Comparison of ENCODE assay signal across 5 cellular contexts in the genomic region with DNA sequence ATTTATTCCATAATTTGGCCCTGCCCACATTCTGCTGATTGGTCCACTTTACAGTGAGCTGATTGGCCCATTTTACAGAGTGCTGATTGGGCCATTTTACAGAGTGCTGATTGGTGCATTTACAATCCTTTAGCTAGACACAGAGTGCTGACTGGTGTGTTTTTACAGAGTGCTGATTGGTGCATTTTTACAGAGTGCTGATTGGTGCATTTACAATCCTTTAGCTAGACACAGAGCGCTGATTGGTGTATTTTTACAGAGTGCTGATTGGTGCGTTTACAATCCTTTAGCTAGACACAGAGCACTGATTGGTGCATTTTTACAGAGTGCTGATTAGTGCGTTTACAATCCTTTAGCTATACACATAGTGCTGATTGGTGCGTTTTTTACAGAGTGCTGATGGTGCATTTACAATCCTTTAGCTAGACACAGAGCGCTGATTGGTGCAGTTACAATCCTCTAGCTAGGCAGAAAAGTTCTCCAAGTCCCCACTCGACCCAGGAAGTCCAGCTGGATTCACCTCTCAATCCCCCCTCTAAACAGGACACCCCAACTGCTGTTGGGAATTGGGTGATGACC. TPM values are rescaled to one million over a fixed set of nuclear protein-coding genes. Genes with fewer than 3 reads are reported as not detected.
DNase-seq lines count a peak whose midpoint lies in the region; ATAC-seq, FAIRE-seq and TF ChIP-seq lines count a peak whose summit lies in the region.
"Not testable (repeated sequence)": the region's sequence is repeated elsewhere in the genome, so short reads cannot be mapped to it uniquely, and the experiment has no call there.

No MANE protein-coding gene starts in this region.

- ATAC-seq in HCT116, HepG2: not testable (repeated sequence)

- H3K36me3 ChIP-seq in HCT116 (ENCODE audit: control insufficient read depth in 1 of 2, insufficient read depth in 2 of 2, low read length in 2 of 2); HepG2 (replicated peaks in 1 of 2; ENCODE audit: control insufficient read depth in 1 of 2, insufficient read depth in 2 of 2, low read length in 2 of 2); suprapubic skin: not testable (repeated sequence)

- not testable (repeated sequence) for H3K9ac ChIP-seq in HCT116 (ENCODE audit: low read length); HepG2 (ENCODE audit: insufficient read depth, low read depth, low read length)

- RAD21 ChIA-PET in HCT116 (lab: Charles Lee; ENCODE audit: low non-redundant PET in 1 of 2, low total read pairs in 2 of 2, uncharacterized antibody in 2 of 2, unreplicated experiment in 2 of 2) = not testable (repeated sequence)

- intact Hi-C loops in HCT116 (cut with micrococcal nuclease); HepG2 (cut with micrococcal nuclease; ENCODE audit: unreplicated experiment): not testable (repeated sequence)

- not testable (repeated sequence) for TF ChIP-seq CTCF in HCT116 (IDR thresholded peaks at IDR 0.05 in 2 of 3, conservative IDR thresholded peaks at IDR 0.05 in 1 of 3; ENCODE audit: borderline replicate concordance in 1 of 3, insufficient read depth in 1 of 3, low read depth in 2 of 3, low read length in 2 of 3); RWPE1 (conservative IDR thresholded peaks at IDR 0.05; ENCODE audit: low read depth); HepG2 (CRISPR knock-in tag; IDR thresholded peaks at IDR 0.05); suprapubic skin (IDR thresholded peaks at IDR 0.05)

- not testable (repeated sequence) for TF ChIP-seq POLR2A in HCT116 (IDR thresholded peaks at IDR 0.05; ENCODE audit: borderline replicate concordance, extremely low read depth, insufficient read depth, insufficient read length); HepG2 (IDR thresholded peaks at IDR 0.05; ENCODE audit: insufficient read depth in 1 of 2, low read depth in 2 of 2, low read length in 2 of 2); suprapubic skin (IDR thresholded peaks at IDR 0.05)

- not testable (repeated sequence) for BruUV-seq in HCT116 (replicated peaks; lab: Mats Ljungman, UMichigan); HepG2 (replicated peaks; lab: Mats Ljungman, UMichigan)

- CTCF ChIA-PET in HCT116 (lab: Charles Lee) = interaction anchor here (1.7 kb wide), 1 partner anchor 50 kb away, joined by 3 read pairs; no protein-coding TSS in a partner anchor
- CTCF ChIA-PET in RWPE1 (lab: Yijun Ruan, JAX) = interaction anchor here (0.7 kb wide), 1 partner anchor 24 kb away, joined by 3 read pairs; no protein-coding TSS in a partner anchor
- CTCF ChIA-PET in HepG2 (lab: Yijun Ruan, JAX; ENCODE audit: low intra/inter-chr PET ratio, low total read pairs) = not testable (repeated sequence)

- in situ Hi-C loops in HepG2 (cut with HindIII; ENCODE audit: extremely low pct_ligation_motif_present, low pct_unique_long_range_greater_than_20kb) = not testable (repeated sequence)

- 72% methylated on average over 6 of the region's 6 CpGs for WGBS in HepG2 (ENCODE audit: low lambda C conversion rate)
- 91% methylated on average over 6 of the region's 6 CpGs for WGBS in suprapubic skin

- H3K4me1 ChIP-seq in HCT116 (ENCODE audit: control insufficient read depth in 1 of 2, insufficient read depth in 2 of 2, low read length in 2 of 2) (peaks cover 14 to 17% of the 10 kb centered on the region in 2 experiments; a peak in 3 of 4 replicates), HepG2 (ENCODE audit: insufficient read depth, low read length) (peaks cover 17% of the 10 kb centered on the region), suprapubic skin (peaks cover 43% of the 10 kb centered on the region)

- DNase-seq in HCT116 (ENCODE audit: low read depth, low spot score); RWPE1 (ENCODE audit: low spot score); epithelial cell of prostate (ENCODE audit: low read depth, low spot score); HepG2 (ENCODE audit: low spot score); suprapubic skin (ENCODE audit: low spot score in 2 of 2): not testable (repeated sequence)

- H3K9me2 ChIP-seq in HCT116 (ENCODE audit: insufficient read depth) = not testable (repeated sequence)

- not testable (repeated sequence) for H3K4me2 ChIP-seq in HCT116 (ENCODE audit: low read length); HepG2 (ENCODE audit: low read depth, low read length)

- H3K79me2 ChIP-seq in HCT116 (ENCODE audit: insufficient read depth, low read length); HepG2 (ENCODE audit: insufficient read depth, low read length): not testable (repeated sequence)

- H3K27ac ChIP-seq in HCT116 (ENCODE audit: low read depth, low read length); HepG2 (ENCODE audit: extremely low read length, insufficient read depth, low read length): not testable (repeated sequence)
- H3K27ac ChIP-seq in RWPE1 = peak overlapping the region; percentile 94
- peak overlapping the region; percentile 54 for H3K27ac ChIP-seq in epithelial cell of prostate
- peak overlapping the region; percentile 85 for H3K27ac ChIP-seq in suprapubic skin

- not testable (repeated sequence) for H4K20me1 ChIP-seq in HCT116 (ENCODE audit: insufficient read depth); HepG2 (ENCODE audit: insufficient read depth, low read length)

- TF ChIP-seq EP300 in HepG2 (IDR thresholded peaks at IDR 0.05; ENCODE audit: low read depth in 2 of 2, low read length in 2 of 2); HepG2 (CRISPR knock-in tag; IDR thresholded peaks at IDR 0.05; ENCODE audit: borderline replicate concordance); suprapubic skin (IDR thresholded peaks at IDR 0.05): not testable (repeated sequence)

- not testable (repeated sequence) for H3K4me3 ChIP-seq in HCT116 (replicated peaks in 1 of 2; ENCODE audit: low read depth in 1 of 2, low read length in 2 of 2); HepG2 (replicated peaks in 1 of 3; ENCODE audit: insufficient read depth in 1 of 3, low read depth in 2 of 3, low read length in 3 of 3); suprapubic skin

- POLR2A ChIA-PET in HCT116 (lab: Charles Lee); RWPE1 (lab: Yijun Ruan, JAX; ENCODE audit: low non-redundant PET); HepG2 (lab: Yijun Ruan, JAX): not testable (repeated sequence)

- TF ChIP-seq RAD21 in HCT116 (IDR thresholded peaks at IDR 0.05; ENCODE audit: low read depth); HepG2 (CRISPR knock-in tag; IDR thresholded peaks at IDR 0.05): not testable (repeated sequence)

- peaks cover under 1 to 12% of the 10 kb centered on the region in 2 experiments; a peak in 1 of 4 replicates for H3K9me3 ChIP-seq in HCT116 (ENCODE audit: control insufficient read depth in 1 of 2, insufficient read depth in 1 of 2, low read depth in 1 of 2, low read length in 2 of 2)
- H3K9me3 ChIP-seq in HepG2 (ENCODE audit: low read length); suprapubic skin: not testable (repeated sequence)

- H2AFZ ChIP-seq in HCT116 (ENCODE audit: low read depth, low read length, poor library complexity, severe bottlenecking); HepG2 (ENCODE audit: low read length): not testable (repeated sequence)

- not testable (repeated sequence) for H3K27me3 ChIP-seq in HCT116 (ENCODE audit: insufficient read depth, low read length); HepG2 (ENCODE audit: control insufficient read depth in 1 of 2, insufficient read depth in 2 of 2, low read length in 2 of 2); suprapubic skin

- not testable (repeated sequence) for FAIRE-seq in HepG2 (lab: Jason Lieb, UNC)

RNA-seq across cellular contexts. Expression of gene KLHDC8B, which starts 49.7 kb away (rescaled TPM):
- 10.4 TPM for total RNA-seq in HCT116 (2021; ENCODE audit: unreplicated experiment)
- 10.8 and 11.6 TPM in 2 replicates for polyA plus RNA-seq in HCT116 (2012)
- 17.2 and 17.7 TPM in 2 replicates for total RNA-seq in HepG2 (2016; rRNA removed; fragmentation: Illumina TruSeq; extraction: Trizol)
- total RNA-seq in HepG2 (2016; cell fraction: cytosol; rRNA removed; fragmentation: Illumina TruSeq; extraction: Trizol; ENCODE audit: low read depth) = 5.3 and 6.0 TPM in 2 replicates
- 18.2 and 18.3 TPM in 2 replicates for total RNA-seq in HepG2 (2016; cell fraction: insoluble cytoplasmic fraction; rRNA removed; fragmentation: Illumina TruSeq; extraction: Trizol)
- 12.5 and 13.9 TPM in 2 replicates for total RNA-seq in HepG2 (2016; cell fraction: membrane; rRNA removed; fragmentation: Illumina TruSeq; extraction: Trizol)
- 9.8 and 11.3 TPM in 2 replicates for total RNA-seq in HepG2 (2016; cell fraction: nucleus; rRNA removed; fragmentation: Illumina TruSeq; extraction: Trizol)
- polyA plus RNA-seq in HepG2 (2011; rRNA removed) = 17.8 and 25.3 TPM in 2 replicates
- polyA plus RNA-seq in HepG2 (2011; cell fraction: cytosol; rRNA removed) = 22.1 and 25.8 TPM in 2 replicates
- 23.7 and 30.7 TPM in 2 replicates for polyA plus RNA-seq in HepG2 (2011; cell fraction: nucleus; rRNA removed)
- polyA plus RNA-seq in HepG2 (2012) = 10.3 and 15.5 TPM in 2 replicates
- polyA plus RNA-seq in HepG2 (2016; cell fraction: cytosol; fragmentation: Illumina TruSeq; extraction: Trizol; ENCODE audit: low read depth) = 3.5 and 4.4 TPM in 2 replicates
- polyA plus RNA-seq in HepG2 (2016; cell fraction: insoluble cytoplasmic fraction; fragmentation: Illumina TruSeq; extraction: Trizol; ENCODE audit: low read depth) = 15.1 and 17.0 TPM in 2 replicates
- polyA plus RNA-seq in HepG2 (2016; cell fraction: membrane; fragmentation: Illumina TruSeq; extraction: Trizol; ENCODE audit: low read depth) = 8.7 and 9.4 TPM in 2 replicates
- 19.1 and 19.7 TPM in 2 replicates for polyA plus RNA-seq in HepG2 (2016; cell fraction: nucleus; fragmentation: Illumina TruSeq; extraction: Trizol; ENCODE audit: insufficient read depth, low read depth)
- 1.0 and 28.1 TPM in 2 replicates for polyA minus RNA-seq in HepG2 (2011; rRNA and poly(A)+ RNA removed; ENCODE audit: low replicate concordance)
- 8.4 and 13.7 TPM in 2 replicates for polyA minus RNA-seq in HepG2 (2011; cell fraction: cytosol; rRNA and poly(A)+ RNA removed)
- 9.1 and 15.0 TPM in 2 replicates for polyA minus RNA-seq in HepG2 (2011; cell fraction: nucleus; rRNA and poly(A)+ RNA removed)
- total RNA-seq in suprapubic skin = 10 to 100 TPM; 53.1 to 63.6 (median 59.3) TPM

RNA-seq across cellular contexts. Expression of gene CCDC71, which starts 54.9 kb away (rescaled TPM):
- total RNA-seq in HCT116 (2021; ENCODE audit: unreplicated experiment) = 32.8 TPM
- polyA plus RNA-seq in HCT116 (2012) = 19.7 and 24.3 TPM in 2 replicates
- total RNA-seq in HepG2 (2016; rRNA removed; fragmentation: Illumina TruSeq; extraction: Trizol) = 13.3 and 14.3 TPM in 2 replicates
- total RNA-seq in HepG2 (2016; cell fraction: cytosol; rRNA removed; fragmentation: Illumina TruSeq; extraction: Trizol; ENCODE audit: low read depth) = 4.1 and 4.7 TPM in 2 replicates
- total RNA-seq in HepG2 (2016; cell fraction: insoluble cytoplasmic fraction; rRNA removed; fragmentation: Illumina TruSeq; extraction: Trizol) = 12.6 and 13.9 TPM in 2 replicates
- 10.5 and 10.7 TPM in 2 replicates for total RNA-seq in HepG2 (2016; cell fraction: membrane; rRNA removed; fragmentation: Illumina TruSeq; extraction: Trizol)
- 9.0 and 9.1 TPM in 2 replicates for total RNA-seq in HepG2 (2016; cell fraction: nucleus; rRNA removed; fragmentation: Illumina TruSeq; extraction: Trizol)
- polyA plus RNA-seq in HepG2 (2011; rRNA removed) = 9.7 and 14.9 TPM in 2 replicates
- 11.8 and 15.0 TPM in 2 replicates for polyA plus RNA-seq in HepG2 (2011; cell fraction: cytosol; rRNA removed)
- 12.1 and 12.2 TPM in 2 replicates for polyA plus RNA-seq in HepG2 (2011; cell fraction: nucleus; rRNA removed)
- polyA plus RNA-seq in HepG2 (2012) = 6.4 and 7.7 TPM in 2 replicates
- polyA plus RNA-seq in HepG2 (2016; cell fraction: cytosol; fragmentation: Illumina TruSeq; extraction: Trizol; ENCODE audit: low read depth) = 2.1 and 3.0 TPM in 2 replicates
- polyA plus RNA-seq in HepG2 (2016; cell fraction: insoluble cytoplasmic fraction; fragmentation: Illumina TruSeq; extraction: Trizol; ENCODE audit: low read depth) = 15.2 TPM in 2 replicates
- polyA plus RNA-seq in HepG2 (2016; cell fraction: membrane; fragmentation: Illumina TruSeq; extraction: Trizol; ENCODE audit: low read depth) = 5.5 and 5.6 TPM in 2 replicates
- 9.9 and 12.2 TPM in 2 replicates for polyA plus RNA-seq in HepG2 (2016; cell fraction: nucleus; fragmentation: Illumina TruSeq; extraction: Trizol; ENCODE audit: insufficient read depth, low read depth)
- 56.3 and 64.8 TPM in 2 replicates for polyA minus RNA-seq in HepG2 (2011; rRNA and poly(A)+ RNA removed; ENCODE audit: low replicate concordance)
- 9.1 and 9.9 TPM in 2 replicates for polyA minus RNA-seq in HepG2 (2011; cell fraction: cytosol; rRNA and poly(A)+ RNA removed)
- 24.2 and 24.7 TPM in 2 replicates for polyA minus RNA-seq in HepG2 (2011; cell fraction: nucleus; rRNA and poly(A)+ RNA removed)
- total RNA-seq in suprapubic skin = 10 to 100 TPM; 29.0 to 48.2 (median 35.3) TPM

RNA-seq across cellular contexts. Expression of gene C3orf62, which starts 56.0 kb away (rescaled TPM):
- 5.9 TPM for total RNA-seq in HCT116 (2021; ENCODE audit: unreplicated experiment)
- 2.7 and 4.2 TPM in 2 replicates for polyA plus RNA-seq in HCT116 (2012)
- 1.2 and 1.6 TPM in 2 replicates for total RNA-seq in HepG2 (2016; rRNA removed; fragmentation: Illumina TruSeq; extraction: Trizol)
- 0.44 and 1.3 TPM in 2 replicates for total RNA-seq in HepG2 (2016; cell fraction: cytosol; rRNA removed; fragmentation: Illumina TruSeq; extraction: Trizol; ENCODE audit: low read depth)
- 1.3 and 1.4 TPM in 2 replicates for total RNA-seq in HepG2 (2016; cell fraction: insoluble cytoplasmic fraction; rRNA removed; fragmentation: Illumina TruSeq; extraction: Trizol)
- 0.86 and 1.7 TPM in 2 replicates for total RNA-seq in HepG2 (2016; cell fraction: membrane; rRNA removed; fragmentation: Illumina TruSeq; extraction: Trizol)
- 2.2 and 3.0 TPM in 2 replicates for total RNA-seq in HepG2 (2016; cell fraction: nucleus; rRNA removed; fragmentation: Illumina TruSeq; extraction: Trizol)
- 3.9 and 4.3 TPM in 2 replicates for polyA plus RNA-seq in HepG2 (2011; rRNA removed)
- 1.7 and 2.3 TPM in 2 replicates for polyA plus RNA-seq in HepG2 (2011; cell fraction: cytosol; rRNA removed)
- polyA plus RNA-seq in HepG2 (2011; cell fraction: nucleus; rRNA removed) = 10.2 and 11.2 TPM in 2 replicates
- 3.0 and 3.6 TPM in 2 replicates for polyA plus RNA-seq in HepG2 (2012)
- polyA plus RNA-seq in HepG2 (2016; cell fraction: cytosol; fragmentation: Illumina TruSeq; extraction: Trizol; ENCODE audit: low read depth) = 0.58 and 0.86 TPM in 2 replicates
- polyA plus RNA-seq in HepG2 (2016; cell fraction: insoluble cytoplasmic fraction; fragmentation: Illumina TruSeq; extraction: Trizol; ENCODE audit: low read depth) = 2.0 and 2.7 TPM in 2 replicates
- polyA plus RNA-seq in HepG2 (2016; cell fraction: membrane; fragmentation: Illumina TruSeq; extraction: Trizol; ENCODE audit: low read depth) = 1.1 and 1.2 TPM in 2 replicates
- 17.7 and 17.8 TPM in 2 replicates for polyA plus RNA-seq in HepG2 (2016; cell fraction: nucleus; fragmentation: Illumina TruSeq; extraction: Trizol; ENCODE audit: insufficient read depth, low read depth)
- polyA minus RNA-seq in HepG2 (2011; rRNA and poly(A)+ RNA removed; ENCODE audit: low replicate concordance) = 2.3 and 13.0 TPM in 2 replicates
- 0.89 and 1.1 TPM in 2 replicates for polyA minus RNA-seq in HepG2 (2011; cell fraction: cytosol; rRNA and poly(A)+ RNA removed)
- 10.1 and 11.5 TPM in 2 replicates for polyA minus RNA-seq in HepG2 (2011; cell fraction: nucleus; rRNA and poly(A)+ RNA removed)
- 1 to 10 TPM; 5.9 to 9.0 (median 8.5) TPM for total RNA-seq in suprapubic skin
